Comparison of ENCODE assay signal across 27 cellular contexts in the genomic region with DNA sequence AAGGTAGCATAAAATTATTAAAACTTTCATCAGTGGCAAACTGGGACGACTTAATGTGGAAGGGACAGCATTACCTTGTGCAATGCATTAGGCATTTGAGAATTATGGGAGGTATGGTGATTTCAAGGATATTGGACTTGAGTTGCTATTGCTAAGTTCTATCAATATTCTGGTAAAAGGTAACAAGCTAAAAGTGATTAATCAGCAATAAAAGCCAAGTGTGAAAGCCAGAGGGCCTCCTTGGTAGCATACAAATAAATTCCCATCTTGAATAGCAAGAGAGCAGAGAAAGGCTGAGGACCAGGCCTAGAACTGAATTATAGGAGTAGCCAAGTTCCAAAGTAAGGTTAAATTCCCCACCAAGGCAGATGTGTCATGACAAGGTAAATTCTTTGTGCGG.
"Had no signal": no experiment of that assay in that cellular context is flagged by ENCODE, and none has a peak within 500 bp of the region (broad histone marks: within the 10 kb centered on the region; RNA-seq: fewer than 3 reads in every experiment).

No MANE protein-coding gene starts in this region.

- H3K9me3 ChIP-seq: colonic mucosa, esophagus squamous epithelium, gastrocnemius medialis, heart right ventricle, lower lobe of right lung, mucosa of descending colon had no signal

- H3K4me1 ChIP-seq: colonic mucosa, esophagus squamous epithelium, gastrocnemius medialis, heart right ventricle, left lung, lower lobe of right lung had no signal

- H3K4me3 ChIP-seq: colonic mucosa, esophagus squamous epithelium, gastrocnemius medialis, heart right ventricle, left lung, lower lobe of right lung, mucosa of descending colon had no signal

- FAIRE-seq: endometrium, kidney had no signal

- H3K27me3 ChIP-seq: colonic mucosa, esophagus squamous epithelium, gastrocnemius medialis, heart right ventricle, left lung had no signal

- ATAC-seq: effector memory CD8-positive, alpha-beta T cell; esophagus mucosa; gastrocnemius medialis; heart right ventricle; left cardiac atrium; left lung; left ventricle myocardium superior; lower lobe of right lung; mucosa of descending colon had no signal

- H3K27ac ChIP-seq: colonic mucosa, epithelial cell of prostate, esophagus squamous epithelium, gastrocnemius medialis, heart right ventricle, left lung, lower lobe of right lung had no signal

- H3K36me3 ChIP-seq: colonic mucosa, esophagus squamous epithelium, gastrocnemius medialis, heart right ventricle, left lung, lower lobe of right lung had no signal

- DNase-seq: colonic mucosa; cortex of kidney; effector CD8-positive, alpha-beta T cell; effector memory CD8-positive, alpha-beta T cell; endodermal cell; erythroblast; esophagus squamous epithelium; foreskin fibroblast; foreskin melanocyte; gastrocnemius medialis; glutamatergic neuron; head of caudate nucleus; heart right ventricle; hippocampal formation; islet precursor cell; kidney; kidney glomerular epithelial cell; left cardiac atrium; left lung; left ventricle myocardium superior; lower lobe of right lung; mesenchymal stem cell; mucosa of descending colon; naive B cell had no signal
